13 cellular contexts compared by ENCODE assay signal in the genomic region with DNA sequence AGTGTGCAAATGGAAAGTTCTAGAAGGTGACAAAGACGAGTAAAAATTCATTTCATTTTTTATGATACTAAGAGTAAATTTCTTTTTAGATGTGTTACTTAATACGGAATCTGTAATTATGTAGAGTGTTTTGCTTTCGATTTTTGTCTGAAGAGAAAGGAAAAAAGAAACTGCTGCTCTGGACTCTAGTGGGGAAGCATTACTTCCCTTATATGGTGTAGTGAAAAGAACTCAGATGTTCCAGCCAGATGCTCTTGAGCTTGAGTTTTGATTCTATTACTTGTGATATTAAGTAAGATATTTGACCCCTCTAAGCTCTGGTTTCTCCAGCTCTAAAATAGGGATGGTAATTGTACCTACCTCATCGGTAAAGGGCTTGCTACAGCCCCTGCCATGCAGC. TPM values are rescaled to one million over a fixed set of nuclear protein-coding genes. Genes with fewer than 3 reads are reported as not detected.
DNase-seq lines count a peak whose midpoint lies in the region; ATAC-seq, FAIRE-seq and TF ChIP-seq lines count a peak whose summit lies in the region.
"Had no signal": no experiment of that assay in that cellular context is flagged by ENCODE, and none has a peak within 500 bp of the region (broad histone marks: within the 10 kb centered on the region; RNA-seq: fewer than 3 reads in every experiment).

No MANE protein-coding gene starts in this region.

- peak overlapping the region in 1 of 2 donors; percentile 31 for H3K4me3 Mint-ChIP-seq in CD14-positive monocyte
- no peak overlapping the region for H3K4me3 Mint-ChIP-seq in activated naive CD8-positive, alpha-beta T cell treated with anti-CD3 and anti-CD28 coated beads for 36 hours
- H3K4me3 Mint-ChIP-seq: central memory CD8-positive, alpha-beta T cell; neural crest cell had no signal

- TF ChIP-seq CTCF in CD14-positive monocyte (IDR thresholded peaks at IDR 0.05), result no peak
- TF ChIP-seq CTCF in esophagus squamous epithelium (IDR thresholded peaks at IDR 0.05), result no peak

- H3K4me3 ChIP-seq in esophagus squamous epithelium, result no peak overlapping the region

- DNase-seq in CD14-positive monocyte (ENCODE audit: low spot score) (no peak), GM19239 (ENCODE audit: insufficient read length, low spot score) (peak; percentile 53), glomerular visceral epithelial cell (ENCODE audit: extremely low spot score) (no peak), superior temporal gyrus (ENCODE audit: extremely low spot score) (no peak), esophagus squamous epithelium (lab: John Stamatoyannopoulos, UW) (no peak)
- no peak for DNase-seq in activated naive CD8-positive, alpha-beta T cell treated with anti-CD3 and anti-CD28 coated beads for 36 hours
- DNase-seq in stimulated activated CD4-positive, alpha-beta T cell treated with anti-CD3 and anti-CD28 coated beads, Interleukin-2, amount 100 ng/mL, for 24 hours, result no peak
- DNase-seq: activated CD8-positive, alpha-beta memory T cell treated with anti-CD3 and anti-CD28 coated beads, Interleukin-2, amount 50 U/mL, for 4 hours; stimulated activated CD4-positive, alpha-beta T cell treated with anti-CD3 and anti-CD28 coated beads, Interleukin-4, amount 100 ng/mL, for 24 hours had no signal

- no peaks in the 10 kb centered on the region for H3K36me3 Mint-ChIP-seq in CD14-positive monocyte
- no peaks in the 10 kb centered on the region for H3K36me3 Mint-ChIP-seq in activated naive CD8-positive, alpha-beta T cell treated with anti-CD3 and anti-CD28 coated beads for 36 hours
- H3K36me3 Mint-ChIP-seq: IgD-negative memory B cell had no signal

- intact Hi-C loops in CD14-positive monocyte (cut with micrococcal nuclease), result no loop called here
- intact Hi-C loops in esophagus squamous epithelium (cut with DNase I), result loop anchor here (5.0 kb wide), 1 partner anchor 52 kb away; no protein-coding TSS in a partner anchor

- H3K4me1 ChIP-seq in esophagus squamous epithelium, result peaks cover 0 to 5% (median 0%) of the 10 kb centered on the region in 3 donors

- FAIRE-seq in GM19239 (lab: Jason Lieb, UNC), result peak; percentile 97

- H3K27ac Mint-ChIP-seq in CD14-positive monocyte, result peak overlapping the region in 4 of 7 donors; percentile 10 to 42 (median 26)
- H3K27ac Mint-ChIP-seq in activated naive CD8-positive, alpha-beta T cell treated with anti-CD3 and anti-CD28 coated beads for 36 hours, result peak overlapping the region; percentile 34

- peak; percentile 80 for ATAC-seq in HG03064 (IDR thresholded peaks at IDR 0.05; ENCODE audit: low read depth, unreplicated experiment)

- peaks cover 25% of the 10 kb centered on the region for H3K4me1 Mint-ChIP-seq in CD14-positive monocyte
- H3K4me1 Mint-ChIP-seq in activated naive CD8-positive, alpha-beta T cell treated with anti-CD3 and anti-CD28 coated beads for 36 hours, result peaks cover 16% of the 10 kb centered on the region

- H3K9me3 ChIP-seq in esophagus squamous epithelium, result no peaks in the 10 kb centered on the region

- H3K27me3 Mint-ChIP-seq in CD14-positive monocyte (ENCODE audit: low read depth in 3 of 3), result peaks cover 0 to 6% (median 0%) of the 10 kb centered on the region in 3 donors
- H3K27me3 Mint-ChIP-seq in activated naive CD8-positive, alpha-beta T cell treated with anti-CD3 and anti-CD28 coated beads for 36 hours, result no peaks in the 10 kb centered on the region
- H3K27me3 Mint-ChIP-seq: IgD-negative memory B cell had no signal

- TF ChIP-seq POLR2A in esophagus squamous epithelium (IDR thresholded peaks at IDR 0.05), result no peak

- H3K9me3 Mint-ChIP-seq in CD14-positive monocyte, result peaks cover 0 to 11% (median 1%) of the 10 kb centered on the region in 7 donors
- no peaks in the 10 kb centered on the region for H3K9me3 Mint-ChIP-seq in activated naive CD8-positive, alpha-beta T cell treated with anti-CD3 and anti-CD28 coated beads for 36 hours
- H3K9me3 Mint-ChIP-seq: central memory CD8-positive, alpha-beta T cell; neural crest cell had no signal

- 39 to 54% methylated on average over 4 of the region's 4 CpGs for WGBS in esophagus squamous epithelium, 2 donors

- no peaks in the 10 kb centered on the region for H3K27me3 ChIP-seq in esophagus squamous epithelium

- no peaks in the 10 kb centered on the region for H3K36me3 ChIP-seq in esophagus squamous epithelium

- peak overlapping the region in 2 of 4 donors; percentile 3 to 19 for H3K27ac ChIP-seq in esophagus squamous epithelium

RNA-seq across cellular contexts. Expression of a gene that starts 12.2 kb away (rescaled TPM):
- not detected for polyA plus RNA-seq in CD14-positive monocyte
- under 1 TPM; 0.14 to 0.30 TPM for total RNA-seq in activated naive CD8-positive, alpha-beta T cell treated with anti-CD3 and anti-CD28 coated beads for 36 hours
- 10 to 100 TPM in 1 of 4 donors, 1 to 10 TPM in 3; 1.7 to 12.2 (median 3.9) TPM for total RNA-seq in esophagus squamous epithelium
- polyA plus RNA-seq: IgD-negative memory B cell had no signal

RNA-seq across cellular contexts. Expression of a gene that starts 29.8 kb away (rescaled TPM):
- polyA plus RNA-seq in CD14-positive monocyte, result 10 to 100 TPM; 30.2 to 35.0 TPM
- 10 to 100 TPM; 50.9 to 51.2 TPM for total RNA-seq in activated naive CD8-positive, alpha-beta T cell treated with anti-CD3 and anti-CD28 coated beads for 36 hours
- 10 to 100 TPM; 14.5 to 45.1 (median 23.7) TPM for total RNA-seq in esophagus squamous epithelium
